ENCODE assay signal across 8 cellular contexts in the genomic region with DNA sequence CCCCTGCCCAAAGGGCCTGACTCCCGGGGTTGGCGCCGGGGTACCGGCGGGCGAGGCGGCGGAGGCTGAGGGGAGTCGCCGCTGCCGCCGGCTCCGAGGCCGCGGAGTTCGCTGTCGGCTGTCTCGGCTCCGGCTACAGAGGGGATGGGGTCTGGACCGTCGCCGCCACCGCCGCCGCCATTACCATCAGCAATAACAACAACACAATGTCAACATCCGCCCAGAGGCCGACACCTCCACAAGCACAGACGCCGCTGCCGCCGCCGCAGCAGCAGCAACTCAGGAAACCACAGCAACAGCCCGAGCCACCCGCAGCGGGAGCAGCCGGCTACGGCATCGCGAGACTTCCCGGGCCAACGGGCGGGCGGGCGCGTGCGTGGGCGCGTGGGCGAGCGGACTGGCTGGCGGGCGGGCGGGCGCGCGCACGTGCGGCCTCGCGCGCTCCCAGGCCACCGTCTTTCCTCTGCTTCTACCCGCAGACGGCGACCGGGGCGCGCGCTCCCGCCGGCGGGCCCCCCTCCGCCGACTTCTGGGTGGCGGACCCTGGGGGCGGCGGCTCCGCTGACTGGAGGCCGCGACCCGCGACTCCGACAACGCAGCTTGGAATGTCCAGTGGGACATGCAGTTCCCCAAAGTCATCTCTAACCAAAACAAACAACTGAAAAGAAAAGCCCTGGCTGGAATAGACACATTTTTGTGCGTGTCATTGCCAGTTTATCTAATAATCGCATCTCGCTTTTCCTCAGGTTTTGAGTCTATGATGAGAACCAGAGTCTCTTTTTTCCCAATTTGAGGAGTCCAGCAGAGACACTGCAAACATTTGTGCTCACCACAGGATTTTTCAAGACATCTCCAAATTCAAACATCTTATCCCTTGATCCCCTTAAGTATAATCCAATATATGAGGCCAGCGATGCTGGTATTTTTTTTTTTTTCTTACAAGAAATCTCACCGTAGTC. TPM values are rescaled to one million over a fixed set of nuclear protein-coding genes. Genes with fewer than 3 reads are reported as not detected.
DNase-seq lines count a peak whose midpoint lies in the region; ATAC-seq and TF ChIP-seq lines count a peak whose summit lies in the region.

A gene (minus strand): TSS at position 289 of the 959 bp plus-strand sequence. CDS start 305 bp downstream, outside the sequence.

- H3K79me2 ChIP-seq in H9 (ENCODE audit: insufficient read depth, low read length): no peaks in the 10 kb centered on the region

- H3K23ac ChIP-seq in H9 (ENCODE audit: insufficient read length, low read depth, low read length): no peak within 1 kb of the TSS

- no peak within 1 kb of the TSS for H3K4ac ChIP-seq in H9 (ENCODE audit: low read depth, low read length)

- intact Hi-C loops in natural killer cell (cut with micrococcal nuclease): loop anchor here (1.0 to 5.0 kb wide), 3 partner anchors 59 to 1483 kb away; a partner anchor contains a TSS

- no peaks in the 10 kb centered on the region for H3K27me3 ChIP-seq in H9 (ENCODE audit: insufficient read depth, low read length)
- H3K27me3 ChIP-seq in MG63: no peaks in the 10 kb centered on the region

- H3K23me2 ChIP-seq in H9 (ENCODE audit: insufficient read length, low read depth, low read length, poor library complexity, severe bottlenecking): peaks cover 7% of the 10 kb centered on the region

- H3K9me3 ChIP-seq in H9 (ENCODE audit: control insufficient read depth, low read depth, low read length): no peaks in the 10 kb centered on the region
- peaks cover 8% of the 10 kb centered on the region for H3K9me3 ChIP-seq in MG63

- no peaks in the 10 kb centered on the region for H4K20me1 ChIP-seq in H9 (ENCODE audit: control insufficient read depth, insufficient read depth, insufficient read length)

- peak within 1 kb of the TSS; percentile 98 for H3K4me2 ChIP-seq in H9 (ENCODE audit: insufficient read depth, insufficient read length, low read length)

- H3K18ac ChIP-seq in H9 (ENCODE audit: insufficient read length, low read depth, low read length): peak within 1 kb of the TSS; percentile 81

- H4K91ac ChIP-seq in H9 (ENCODE audit: insufficient read length, low read depth, low read length): no peak within 1 kb of the TSS

- H4K8ac ChIP-seq in H9 (replicated peaks; ENCODE audit: insufficient read length, low read depth, low read length): no peak within 1 kb of the TSS

- H2BK15ac ChIP-seq in H9 (ENCODE audit: low read depth, low read length): no peak within 1 kb of the TSS

- H3K9me3 Mint-ChIP-seq in H9 (no peaks in the 10 kb centered on the region), natural killer cell (no peaks in the 10 kb centered on the region)

- H3K36me3 ChIP-seq in MG63: peaks cover 37% of the 10 kb centered on the region

- no peaks in the 10 kb centered on the region for H3K36me3 Mint-ChIP-seq in H9 (ENCODE audit: insufficient read depth in 1 of 3, low read depth in 3 of 3)
- no peaks in the 10 kb centered on the region for H3K36me3 Mint-ChIP-seq in natural killer cell

- H3K14ac ChIP-seq in H9 (ENCODE audit: insufficient read depth, low read length): peak within 1 kb of the TSS; percentile 66

- H2BK12ac ChIP-seq in H9 (ENCODE audit: insufficient read length, low read depth, low read length): no peak within 1 kb of the TSS

- H2BK20ac ChIP-seq in H9 (ENCODE audit: low read depth, low read length, poor library complexity, severe bottlenecking): no peak within 1 kb of the TSS

- no peak within 1 kb of the TSS for H2AFZ ChIP-seq in H9 (ENCODE audit: low read length)

- H4K5ac ChIP-seq in H9 (ENCODE audit: insufficient read length, low read depth, low read length): no peak within 1 kb of the TSS

- H3K4me3 ChIP-seq in MG63: peak within 1 kb of the TSS; percentile 94

- no peak within 1 kb of the TSS for H3K56ac ChIP-seq in H9 (ENCODE audit: insufficient read length, low read depth, low read length)

- no peak within 1 kb of the TSS for H2AK5ac ChIP-seq in H9 (ENCODE audit: insufficient read length, low read length)

- H3K4me1 ChIP-seq in H9 (ENCODE audit: insufficient read depth, low read length): no peaks in the 10 kb centered on the region; the same call in 1 of the 2 replicates

- H2BK5ac ChIP-seq in H9 (ENCODE audit: insufficient read length, low read length): no peak within 1 kb of the TSS

- H3K9ac ChIP-seq in H9 (ENCODE audit: extremely low read depth, insufficient read length, low read length): peak within 1 kb of the TSS; percentile 81

- no peak within 1 kb of the TSS for H3T11ph ChIP-seq in H9 (ENCODE audit: low read length)

- H3K4me3 Mint-ChIP-seq in H9 (peak within 1 kb of the TSS; percentile 90 to 94), natural killer cell (peak within 1 kb of the TSS; percentile 95)

- TF ChIP-seq CTCF in H9 (conservative IDR thresholded peaks at IDR 0.05) (no peak), natural killer cell (IDR thresholded peaks at IDR 0.05) (no peak)

- ATAC-seq in natural killer cell: peak; percentile 80 to 92 (median 90)

- peak within 1 kb of the TSS in 2 of 3 experiments; percentile 81 to 96; a peak in 4 of 7 replicates for H3K27ac Mint-ChIP-seq in H9
- peak within 1 kb of the TSS; percentile 96 to 97 for H3K27ac Mint-ChIP-seq in natural killer cell

- H3K27ac ChIP-seq in H9 (ENCODE audit: insufficient read length, low read depth, low read length): no peak within 1 kb of the TSS

- WGBS in H9 (ENCODE audit: extremely low coverage, insufficient read length, low lambda C conversion rate): no CpG with 5 or more reads among the region's 89 CpGs

- DNase-seq in ELR (ENCODE audit: low read depth) (peak; percentile 94), H9 (peak; percentile 96), MG63 (peak; percentile 100), SHP77 (lab: John Stamatoyannopoulos, UW) (peak; percentile 97 to 99), fibroblast of peridontal ligament (ENCODE audit: extremely low read depth) (peak; percentile 88), natural killer cell (peak; percentile 99)
- DNase-seq in activated T-helper 9 cell treated with anti-CD3 and anti-CD28 coated beads, Interleukin-2, amount 50 U/mL, for 16 hours (ENCODE audit: low read depth): peak; percentile 94
- peak; percentile 92 to 98 (median 94) for DNase-seq in stimulated activated naive CD4-positive, alpha-beta T cell (lab: John Stamatoyannopoulos, UW)

- H2BK120ac ChIP-seq in H9 (ENCODE audit: low read depth, low read length, poor library complexity, severe bottlenecking): no peak within 1 kb of the TSS

- peaks cover 31 to 36% of the 10 kb centered on the region in 2 experiments for H3K4me1 Mint-ChIP-seq in H9
- peaks cover 50 to 53% of the 10 kb centered on the region in 2 donors for H3K4me1 Mint-ChIP-seq in natural killer cell

- no peaks in the 10 kb centered on the region for H3K79me1 ChIP-seq in H9 (ENCODE audit: insufficient read depth, low read depth, low read length, poor library complexity, severe bottlenecking)

- peaks cover 7% of the 10 kb centered on the region for H3K27me3 Mint-ChIP-seq in H9 (ENCODE audit: low read depth)
- H3K27me3 Mint-ChIP-seq in natural killer cell (ENCODE audit: low read depth in 2 of 2): no peaks in the 10 kb centered on the region

RNA-seq across cellular contexts. Expression of the gene that starts here (rescaled TPM):
- total RNA-seq in H9 (2021) (8.2 and 9.8 TPM in 2 replicates), natural killer cell (10 to 100 TPM; 62.0 to 85.0 (median 79.7) TPM)
- total RNA-seq in MG63 (2014; rRNA removed; shearing (Covaris generic); ENCODE audit: low replicate concordance): 179 and 219 TPM in 2 replicates
